Comparison of ENCODE assay signal across 32 cellular contexts in the genomic region with DNA sequence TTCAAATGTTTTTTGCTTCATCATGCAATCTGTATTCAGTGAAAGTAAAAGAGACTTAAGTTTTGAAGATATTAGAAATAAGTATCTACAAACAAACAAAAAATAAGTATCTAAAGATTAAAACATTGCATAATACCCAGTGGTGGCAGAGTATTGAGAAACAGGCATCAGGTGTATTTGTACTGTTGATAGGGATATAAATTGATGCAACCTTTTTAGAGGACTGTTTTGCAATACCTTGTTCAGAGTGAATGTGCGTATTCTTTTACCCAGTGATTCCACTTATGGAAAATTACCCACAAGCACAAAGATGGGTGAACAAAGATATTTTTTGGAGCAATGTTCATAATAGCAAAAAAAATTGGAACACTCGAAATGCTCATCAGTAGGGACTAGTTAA.
DNase-seq lines count a peak whose midpoint lies in the region; ATAC-seq and TF ChIP-seq lines count a peak whose summit lies in the region.
"Had no signal": no experiment of that assay in that cellular context is flagged by ENCODE, and none has a peak within 500 bp of the region (broad histone marks: within the 10 kb centered on the region; RNA-seq: fewer than 3 reads in every experiment).

No MANE protein-coding gene starts in this region.

- POLR2A ChIA-PET in MCF 10A (lab: Yijun Ruan, JAX), result interaction anchor here (0.8 to 3.3 kb wide), 12 partner anchors 10 to 146 kb away, joined by 3 to 48 read pairs (median 4); a partner anchor contains a TSS

- H3K4me1 ChIP-seq in breast epithelium, result no peaks in the 10 kb centered on the region
- H3K4me1 ChIP-seq in mammary epithelial cell (ENCODE audit: insufficient read depth, low read length), result peaks cover 26% of the 10 kb centered on the region
- H3K4me1 ChIP-seq in liver (ENCODE audit: control insufficient read depth in 4 of 4, insufficient read depth in 4 of 4, low read length in 3 of 4), result peaks cover 0 to 11% (median 1%) of the 10 kb centered on the region in 4 donors
- no peaks in the 10 kb centered on the region for H3K4me1 ChIP-seq in upper lobe of right lung
- H3K4me1 ChIP-seq: ascending aorta, esophagus muscularis mucosa, tibial nerve had no signal

- H3K9ac ChIP-seq in mammary epithelial cell (ENCODE audit: insufficient read depth, low read length) (peak overlapping the region; percentile 58), liver (ENCODE audit: low read depth in 1 of 2, low read length in 2 of 2) (no peak overlapping the region)

- H3K4me3 Mint-ChIP-seq in MCF 10A (ENCODE audit: unreplicated experiment), result peak overlapping the region; percentile 30
- no peak overlapping the region for H3K4me3 Mint-ChIP-seq in activated T-helper 2 cell treated with anti-CD3 and anti-CD28 coated beads, Interferon-gamma antibody, Interleukin-2, Interleukin-4, amounts not matched to agents 10 μg/mL and 5 μg/mL and 100 μg/mL, durations not matched to agents 14 hours and 24 hours and 36 hours (ENCODE audit: low read depth)
- H3K4me3 Mint-ChIP-seq: activated naive CD8-positive, alpha-beta T cell; CD4-positive, CD25-positive, alpha-beta regulatory T cell; neural crest cell had no signal

- H3K4me3 ChIP-seq in breast epithelium (no peak overlapping the region), mammary epithelial cell (replicated peaks in 1 of 3; ENCODE audit: insufficient read depth in 1 of 3, low read depth in 2 of 3, low read length in 3 of 3) (peak overlapping the region in 1 of 3 experiments; percentile 45), liver (ENCODE audit: low read depth in 1 of 3, low read length in 3 of 3) (no peak overlapping the region), upper lobe of right lung (no peak overlapping the region)
- H3K4me3 ChIP-seq: ascending aorta, esophagus muscularis mucosa, tibial nerve had no signal

- H3K79me2 ChIP-seq in mammary epithelial cell (ENCODE audit: insufficient read depth, low read length), result no peaks in the 10 kb centered on the region

- peak; percentile 47 for ATAC-seq in upper lobe of right lung
- ATAC-seq: HCT116, sciatic nerve had no signal

- H3K27ac ChIP-seq in breast epithelium, result no peak overlapping the region
- peak overlapping the region; percentile 97 for H3K27ac ChIP-seq in mammary epithelial cell (ENCODE audit: insufficient read depth, low read depth, low read length)
- H3K27ac ChIP-seq in liver (ENCODE audit: low read depth in 1 of 2, low read length in 2 of 2), result peak overlapping the region; percentile 57 to 69
- no peak overlapping the region for H3K27ac ChIP-seq in upper lobe of right lung
- H3K27ac ChIP-seq: ascending aorta, esophagus muscularis mucosa, tibial nerve had no signal

- BruUV-seq in MCF 10A (replicated peaks; lab: Mats Ljungman, UMichigan) (no TSS peak), mammary epithelial cell (replicated peaks; lab: Mats Ljungman, UMichigan) (no TSS peak)

- peak overlapping the region; percentile 87 for H3K4me2 ChIP-seq in mammary epithelial cell (ENCODE audit: insufficient read depth, low read depth, low read length)

- H3K27me3 ChIP-seq in breast epithelium (no peaks in the 10 kb centered on the region), mammary epithelial cell (ENCODE audit: insufficient read depth, low read length) (no peaks in the 10 kb centered on the region), liver (ENCODE audit: control insufficient read depth in 4 of 4, insufficient read depth in 4 of 4, low read length in 3 of 4) (no peaks in the 10 kb centered on the region), upper lobe of right lung (no peaks in the 10 kb centered on the region)
- H3K27me3 ChIP-seq: ascending aorta, tibial nerve had no signal

- H3K36me3 ChIP-seq in breast epithelium, result no peaks in the 10 kb centered on the region
- H3K36me3 ChIP-seq in mammary epithelial cell (ENCODE audit: insufficient read depth, low read length), result no peaks in the 10 kb centered on the region
- no peaks in the 10 kb centered on the region for H3K36me3 ChIP-seq in liver (ENCODE audit: control insufficient read depth in 4 of 4, insufficient read depth in 3 of 4, low read depth in 1 of 4, low read length in 3 of 4)
- no peaks in the 10 kb centered on the region for H3K36me3 ChIP-seq in upper lobe of right lung
- H3K36me3 ChIP-seq: ascending aorta, esophagus muscularis mucosa, tibial nerve had no signal

- in situ Hi-C loops in mammary epithelial cell (cut with MboI; ENCODE audit: low sequenced_read_pairs in 2 of 2), result no loop called here

- CTCF ChIA-PET in MCF 10A (lab: Yijun Ruan, JAX), result no interaction called here
- CTCF ChIA-PET in mammary epithelial cell (lab: Charles Lee; ENCODE audit: low non-redundant PET), result interaction anchor here (0.5 to 0.8 kb wide), 2 partner anchors 9 to 24 kb away, joined by 4 to 7 read pairs; no protein-coding TSS in a partner anchor

- peak overlapping the region; percentile 88 for H3K27ac Mint-ChIP-seq in MCF 10A (ENCODE audit: low read depth, unreplicated experiment)
- H3K27ac Mint-ChIP-seq in activated T-helper 2 cell treated with anti-CD3 and anti-CD28 coated beads, Interferon-gamma antibody, Interleukin-2, Interleukin-4, amounts not matched to agents 10 μg/mL and 5 μg/mL and 100 μg/mL, durations not matched to agents 14 hours and 24 hours and 36 hours, result no peak overlapping the region
- H3K27ac Mint-ChIP-seq: activated naive CD8-positive, alpha-beta T cell; CD4-positive, CD25-positive, alpha-beta regulatory T cell had no signal

- H3K9me3 ChIP-seq in breast epithelium (no peaks in the 10 kb centered on the region), mammary epithelial cell (replicated peaks; ENCODE audit: insufficient read depth, low read length) (no peaks in the 10 kb centered on the region), liver (ENCODE audit: control insufficient read depth in 4 of 4, low read length in 3 of 4) (no peaks in the 10 kb centered on the region), upper lobe of right lung (no peaks in the 10 kb centered on the region)
- H3K9me3 ChIP-seq: esophagus muscularis mucosa, tibial nerve had no signal

- no peaks in the 10 kb centered on the region for H4K20me1 ChIP-seq in mammary epithelial cell (ENCODE audit: insufficient read depth, low read length)

- peaks cover 11% of the 10 kb centered on the region for H3K9me3 Mint-ChIP-seq in MCF 10A (ENCODE audit: unreplicated experiment)
- H3K9me3 Mint-ChIP-seq in activated T-helper 2 cell treated with anti-CD3 and anti-CD28 coated beads, Interferon-gamma antibody, Interleukin-2, Interleukin-4, amounts not matched to agents 10 μg/mL and 5 μg/mL and 100 μg/mL, durations not matched to agents 14 hours and 24 hours and 36 hours, result no peaks in the 10 kb centered on the region
- H3K9me3 Mint-ChIP-seq: CD4-positive, CD25-positive, alpha-beta regulatory T cell had no signal

- WGBS in mammary epithelial cell (ENCODE audit: low coverage, missing lambda C conversion rate), result 35% methylated on average over 2 of the region's 2 CpGs
- 42% methylated on average over 2 of the region's 2 CpGs for WGBS in liver

- TF ChIP-seq CTCF in MCF 10A (IDR thresholded peaks at IDR 0.05; ENCODE audit: unreplicated experiment) (no peak), breast epithelium (IDR thresholded peaks at IDR 0.05) (no peak), mammary epithelial cell (conservative IDR thresholded peaks at IDR 0.05 in 1 of 2, IDR thresholded peaks at IDR 0.05 in 1 of 2; ENCODE audit: extremely low read depth in 1 of 2, insufficient read depth in 1 of 2, low read depth in 1 of 2, low read length in 2 of 2) (no peak), liver (IDR thresholded peaks at IDR 0.05; ENCODE audit: low read depth, low read length, missing input control) (no peak), upper lobe of right lung (IDR thresholded peaks at IDR 0.05) (no peak)

- peaks cover 19% of the 10 kb centered on the region for H3K4me1 Mint-ChIP-seq in MCF 10A (ENCODE audit: insufficient read depth, unreplicated experiment)
- peaks cover 17% of the 10 kb centered on the region for H3K4me1 Mint-ChIP-seq in activated T-helper 2 cell treated with anti-CD3 and anti-CD28 coated beads, Interferon-gamma antibody, Interleukin-2, Interleukin-4, amounts not matched to agents 10 μg/mL and 5 μg/mL and 100 μg/mL, durations not matched to agents 14 hours and 24 hours and 36 hours (ENCODE audit: low read depth)
- H3K4me1 Mint-ChIP-seq: neural crest cell had no signal

- no peak overlapping the region for H2AFZ ChIP-seq in mammary epithelial cell (ENCODE audit: low read depth, low read length)

- intact Hi-C loops in MCF 10A (cut with micrococcal nuclease), result no loop called here
- intact Hi-C loops in breast epithelium (cut with DNase I; ENCODE audit: low total_unique reads), result no loop called here
- intact Hi-C loops in mammary epithelial cell (cut with micrococcal nuclease), result loop anchor here (1.0 kb wide), 1 partner anchor 31 kb away; no protein-coding TSS in a partner anchor
- intact Hi-C loops in upper lobe of right lung (cut with DNase I), result no loop called here
- intact Hi-C loops in activated T-helper 2 cell treated with anti-CD3 and anti-CD28 coated beads, Interferon-gamma antibody, Interleukin-2, Interleukin-4, amounts not matched to agents 10 μg/mL and 5 μg/mL and 100 μg/mL, durations not matched to agents 14 hours and 24 hours and 36 hours (cut with micrococcal nuclease), result no loop called here

- H3K36me3 Mint-ChIP-seq in MCF 10A (ENCODE audit: insufficient read depth, unreplicated experiment), result no peaks in the 10 kb centered on the region
- H3K36me3 Mint-ChIP-seq in activated T-helper 2 cell treated with anti-CD3 and anti-CD28 coated beads, Interferon-gamma antibody, Interleukin-2, Interleukin-4, amounts not matched to agents 10 μg/mL and 5 μg/mL and 100 μg/mL, durations not matched to agents 14 hours and 24 hours and 36 hours (ENCODE audit: low read depth), result peaks cover 42% of the 10 kb centered on the region

- no peaks in the 10 kb centered on the region for H3K27me3 Mint-ChIP-seq in MCF 10A (ENCODE audit: insufficient read depth, unreplicated experiment)
- no peaks in the 10 kb centered on the region for H3K27me3 Mint-ChIP-seq in activated T-helper 2 cell treated with anti-CD3 and anti-CD28 coated beads, Interferon-gamma antibody, Interleukin-2, Interleukin-4, amounts not matched to agents 10 μg/mL and 5 μg/mL and 100 μg/mL, durations not matched to agents 14 hours and 24 hours and 36 hours (ENCODE audit: low read depth)
- H3K27me3 Mint-ChIP-seq: activated naive CD8-positive, alpha-beta T cell; CD4-positive, CD25-positive, alpha-beta regulatory T cell had no signal

- dilution Hi-C loops in mammary epithelial cell (cut with HindIII; ENCODE audit: low sequenced_read_pairs), result no loop called here

- DNase-seq in MCF 10A (ENCODE audit: unreplicated experiment) (peak; percentile 80), breast epithelium (ENCODE audit: low spot score in 2 of 2) (no peak), mammary epithelial cell (peak; percentile 47), upper lobe of right lung (no peak), SW 1271 (lab: John Stamatoyannopoulos, UW) (no peak)
- no peak for DNase-seq in activated CD8-positive, alpha-beta memory T cell treated with anti-CD3 and anti-CD28 coated beads, Interleukin-2, amount 50 U/mL, for 48 hours
- no peak for DNase-seq in activated T-helper 2 cell treated with anti-CD3 and anti-CD28 coated beads, Interferon-gamma antibody, Interleukin-2, Interleukin-4, amounts not matched to agents 10 μg/mL and 5 μg/mL and 100 μg/mL, durations not matched to agents 14 hours and 24 hours and 36 hours (ENCODE audit: low spot score)
- DNase-seq: activated CD4-positive, alpha-beta T cell treated with anti-CD3 and anti-CD28 coated beads for 48 hours; activated effector memory CD4-positive, alpha-beta T cell treated with Interleukin-2 at 50 U/mL for 16 hours; activated T-cell treated with anti-CD3 and anti-CD28 coated beads for 4 hours; caudate nucleus; CD4-positive, CD25-positive, alpha-beta regulatory T cell; DND-41; GF-D8; hippocampal formation; left cardiac atrium; mesenchymal stem cell; NCI-H1105 treated with DMSO at 0.1 percent for 48 hours; NCI-H1930; NCI-H526; NK-92 treated with Interleukin-12 subunit alpha and Interleukin-12 subunit beta, amount 100 ng/mL, for 24 hours; SHP77; stimulated activated CD4-positive, alpha-beta T cell treated with anti-CD3 and anti-CD28 coated beads, Interleukin-12 subunit alpha, Interleukin-12 subunit beta, amount 100 ng/mL, for 4 hours; stimulated activated CD4-positive, alpha-beta T cell treated with anti-CD3 and anti-CD28 coated beads, Interleukin-4, amount 100 ng/mL, for 24 hours had no signal

- no peak for TF ChIP-seq POLR2A in breast epithelium (IDR thresholded peaks at IDR 0.05)

- peak; percentile 25 to 45 for TF ChIP-seq RAD21 in liver (IDR thresholded peaks at IDR 0.05)

Comparison
In these comparisons a context has a peak if more than half of its experiments do, and no peak if none do; other contexts are left out.
1. DNase-seq: peak in MCF 10A (single experiment) and mammary epithelial cell (single experiment); none in breast epithelium (0 of 2), upper lobe of right lung (single experiment), SW 1271 (0 of 2), activated CD8-positive, alpha-beta memory T cell treated with anti-CD3 and anti-CD28 coated beads, Interleukin-2, amount 50 U/mL, for 48 hours (single experiment) and activated T-helper 2 cell treated with anti-CD3 and anti-CD28 coated beads, Interferon-gamma antibody, Interleukin-2, Interleukin-4, amounts not matched to agents 10 μg/mL and 5 μg/mL and 100 μg/mL, durations not matched to agents 14 hours and 24 hours and 36 hours (single experiment).
2. H3K27ac ChIP-seq: peak in mammary epithelial cell (single experiment) and liver (2 of 2); none in breast epithelium (0 of 2) and upper lobe of right lung (single experiment).